ENCODE assay signal across 8 cellular contexts in genomic region chr10:97425964-97426775, GRCh38. TPM values are rescaled to one million over a fixed set of nuclear protein-coding genes. Genes with fewer than 3 reads are reported as not detected.
DNase-seq lines count a peak whose midpoint lies in the region; ATAC-seq and TF ChIP-seq lines count a peak whose summit lies in the region.

Gene PGAM1 (plus strand): TSS chr10:97426191. CDS start chr10:97426308, 117 bp downstream.

- H3K4me1 ChIP-seq in breast epithelium (peaks cover 0 to 13% of the 10 kb centered on the region in 2 donors), smooth muscle cell (ENCODE audit: low read depth) (peaks cover 10% of the 10 kb centered on the region)

- peaks cover 42% of the 10 kb centered on the region for H4K20me1 ChIP-seq in smooth muscle cell (ENCODE audit: low read depth)

- TF ChIP-seq CTCF in AG04449 (IDR thresholded peaks at IDR 0.05; ENCODE audit: insufficient read depth, low read length, missing control alignments) (peak; percentile 98), VCaP (conservative IDR thresholded peaks at IDR 0.05) (peak; percentile 80), breast epithelium (IDR thresholded peaks at IDR 0.05) (peak in 2 of 3 donors; percentile 46 to 52), smooth muscle cell (IDR thresholded peaks at IDR 0.05; ENCODE audit: borderline replicate concordance, insufficient read depth, poor library complexity, severe bottlenecking) (peak; percentile 59)

- H3K9ac ChIP-seq in smooth muscle cell (ENCODE audit: low read depth), result peak within 1 kb of the TSS; percentile 78

- H3K27me3 ChIP-seq in breast epithelium (no peaks in the 10 kb centered on the region), smooth muscle cell (ENCODE audit: low read depth) (no peaks in the 10 kb centered on the region)

- H3K9me3 ChIP-seq in breast epithelium (no peaks in the 10 kb centered on the region), smooth muscle cell (replicated peaks; ENCODE audit: low read depth) (no peaks in the 10 kb centered on the region)

- intact Hi-C loops in breast epithelium (cut with DNase I; ENCODE audit: low total_unique reads), result no loop called here

- peak; percentile 66 for DNase-seq in AG04449 (ENCODE audit: low read depth, low spot score)
- DNase-seq in NCI-H2196 (lab: John Stamatoyannopoulos, UW; ENCODE audit: unreplicated experiment), result peak; percentile 85
- DNase-seq in breast epithelium (ENCODE audit: low spot score in 2 of 2), result peak; percentile 94
- DNase-seq in iPS-NIHi11 (ENCODE audit: low spot score), result peak; percentile 99
- peak; percentile 85 for DNase-seq in smooth muscle cell (lab: John Stamatoyannopoulos, UW; ENCODE audit: unreplicated experiment)

- POLR2A ChIA-PET in AG04449 (lab: Yijun Ruan, JAX), result interaction anchor here (0.6 kb wide), 1 partner anchor 10 kb away, joined by 3 read pairs; no protein-coding TSS in a partner anchor

- peaks cover 48% of the 10 kb centered on the region for H3K79me2 ChIP-seq in smooth muscle cell (ENCODE audit: low read depth)

- 3% methylated on average over 87 of the region's 90 CpGs for WGBS in smooth muscle cell (ENCODE audit: low lambda C conversion rate)

- no peaks in the 10 kb centered on the region for H3K36me3 ChIP-seq in breast epithelium
- H3K36me3 ChIP-seq in smooth muscle cell (ENCODE audit: low read depth), result peaks cover under 1% of the 10 kb centered on the region

- CTCF ChIA-PET in AG04449 (lab: Yijun Ruan, JAX), result interaction anchor here (8.5 kb wide), 1 partner anchor 15 kb away, joined by 108 read pairs; no protein-coding TSS in a partner anchor

- H3K27ac ChIP-seq in VCaP, result peak within 1 kb of the TSS; percentile 95
- peak within 1 kb of the TSS; percentile 88 to 91 for H3K27ac ChIP-seq in breast epithelium
- H3K27ac ChIP-seq in smooth muscle cell (ENCODE audit: low read depth), result peak within 1 kb of the TSS; percentile 90

- peaks cover 30% of the 10 kb centered on the region for H3F3A ChIP-seq in smooth muscle cell (ENCODE audit: low read depth)

- H2AFZ ChIP-seq in smooth muscle cell (ENCODE audit: low read depth), result peak within 1 kb of the TSS; percentile 80

- H3K4me3 ChIP-seq in AG04449 (ENCODE audit: low read depth, low read length) (peak within 1 kb of the TSS; percentile 96), breast epithelium (peak within 1 kb of the TSS; percentile 78 to 95 (median 89)), smooth muscle cell (peak within 1 kb of the TSS; percentile 81)

- peak; percentile 23 for TF ChIP-seq POLR2A in breast epithelium (IDR thresholded peaks at IDR 0.05)

- peak within 1 kb of the TSS; percentile 94 for H3K4me2 ChIP-seq in smooth muscle cell

- peak; percentile 70 for ATAC-seq in GM18870 (IDR thresholded peaks at IDR 0.05; ENCODE audit: unreplicated experiment)
- peak; percentile 79 for ATAC-seq in HG03135 (IDR thresholded peaks at IDR 0.05; ENCODE audit: unreplicated experiment)

RNA-seq across cellular contexts. Expression of gene PGAM1, which starts in this region (rescaled TPM):
- total RNA-seq in breast epithelium, result 100 to 1,000 TPM; 162 to 182 (median 171) TPM
- 725 and 787 TPM in 2 replicates for total RNA-seq in smooth muscle cell
- polyA plus RNA-seq in smooth muscle cell, result 921 and 957 TPM in 2 replicates

Comparison
In these comparisons a context has a peak if more than half of its experiments do, and no peak if none do; other contexts are left out.
1. Peak in every context shown above with its lines: DNase-seq, ATAC-seq, H3K4me3 ChIP-seq and H3K27ac ChIP-seq.